Comparison of ENCODE assay signal across 8 cellular contexts in the genomic region with DNA sequence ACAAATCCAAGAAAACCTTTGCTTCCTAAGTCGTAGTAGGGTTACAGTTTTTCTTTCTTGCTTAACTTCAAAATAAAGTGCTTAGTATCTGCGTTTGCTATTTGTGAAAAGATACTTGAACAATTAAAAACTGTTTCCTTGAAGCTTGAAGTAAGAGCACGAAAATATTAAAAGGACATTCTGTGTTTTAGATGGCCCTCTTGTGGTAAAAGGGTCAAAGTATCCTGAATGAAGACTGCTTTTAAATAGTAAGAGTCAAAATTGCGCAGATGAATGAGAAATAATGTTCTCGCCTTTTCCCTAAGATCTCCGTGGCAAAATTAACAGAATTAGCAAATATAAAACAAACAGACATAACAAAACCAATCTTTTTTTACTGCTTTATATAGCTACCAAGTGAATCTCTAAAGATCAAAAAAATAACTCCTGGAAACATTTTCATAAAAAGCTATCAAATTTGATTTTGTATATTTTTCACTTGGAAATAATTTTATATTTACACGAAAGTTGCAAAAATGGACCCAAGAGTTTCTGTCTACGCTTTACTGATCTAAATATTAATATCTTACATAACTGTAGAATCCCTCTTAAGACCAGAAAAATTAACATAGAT.
A peak's percentile ranks its signal among the peaks of the same experiment; 100 is the strongest.
DNase-seq lines count a peak whose midpoint lies in the region; ATAC-seq and TF ChIP-seq lines count a peak whose summit lies in the region.

No MANE protein-coding gene starts in this region.

- H3K4me1 ChIP-seq in mesenchymal stem cell (ENCODE audit: control insufficient read depth, insufficient read depth, low read depth, low read length), result peaks cover 3% of the 10 kb centered on the region

- DNase-seq in DMS53 treated with DMSO at 0.1 percent for 48 hours (lab: John Stamatoyannopoulos, UW; ENCODE audit: unreplicated experiment) (peak; percentile 46), HEK293T (ENCODE audit: extremely low spot score) (peak; percentile 23), OCI-M1 (lab: John Stamatoyannopoulos, UW) (peak; percentile 51), dorsolateral prefrontal cortex (no peak), mesenchymal stem cell (peak; percentile 75)
- DNase-seq in stimulated activated naive CD4-positive, alpha-beta T cell treated with Interleukin-2 at 50 U/mL for 16 hours (lab: John Stamatoyannopoulos, UW), result no peak

- no peak overlapping the region for H3K14ac ChIP-seq in mesenchymal stem cell (ENCODE audit: low read length in 2 of 2)

- CTCF ChIA-PET in HEK293T (lab: Yijun Ruan, JAX), result interaction anchor here (0.6 to 1.3 kb wide), 6 partner anchors 14 to 379 kb away, joined by 3 to 8 read pairs (median 3); no protein-coding TSS in a partner anchor

- no peak overlapping the region for H4K91ac ChIP-seq in mesenchymal stem cell (ENCODE audit: low read length)

- H3K27me3 ChIP-seq in dorsolateral prefrontal cortex (no peaks in the 10 kb centered on the region), mesenchymal stem cell (ENCODE audit: control insufficient read depth in 1 of 2, insufficient read depth in 1 of 2, low read length in 2 of 2) (no peaks in the 10 kb centered on the region)

- H3K27ac ChIP-seq in dorsolateral prefrontal cortex (peak overlapping the region in 40 of 59 donors; percentile 2 to 78 (median 36)), mesenchymal stem cell (ENCODE audit: low read length, poor library complexity, severe bottlenecking) (no peak overlapping the region)

- no peak overlapping the region for H2BK120ac ChIP-seq in mesenchymal stem cell (ENCODE audit: low read depth, low read length)

- peak; percentile 55 to 93 (median 84) for TF ChIP-seq CTCF in dorsolateral prefrontal cortex (IDR thresholded peaks at IDR 0.05 in 54 of 56, conservative IDR thresholded peaks at IDR 0.05 in 2 of 56; ENCODE audit: low read depth in 1 of 56, partially characterized antibody in 56 of 56)

- H3K4me3 ChIP-seq in dorsolateral prefrontal cortex (peak overlapping the region in 20 of 59 donors; percentile 1 to 45 (median 19)), mesenchymal stem cell (ENCODE audit: insufficient read depth in 1 of 2, low read depth in 1 of 2, low read length in 2 of 2) (no peak overlapping the region)

- intact Hi-C loops in dorsolateral prefrontal cortex (cut with DNase I), result loop anchor here (2.0 to 10.0 kb wide), 4 partner anchors 59 to 213 kb away; partner anchors contain the start of gene MBNL1 (in 2 of the 2)

- no peak overlapping the region for H2BK5ac ChIP-seq in mesenchymal stem cell (ENCODE audit: low read depth, low read length, poor library complexity, severe bottlenecking)

- POLR2A ChIA-PET in HEK293T (lab: Yijun Ruan, JAX), result no interaction called here

- no peak overlapping the region for H3K4me2 ChIP-seq in mesenchymal stem cell (ENCODE audit: low read length, poor library complexity, severe bottlenecking)

- no peak overlapping the region for H3K23ac ChIP-seq in mesenchymal stem cell (ENCODE audit: low read length in 2 of 2)

- 51% methylated on average over 7 of the region's 8 CpGs for WGBS in mesenchymal stem cell

- no peak overlapping the region for H2BK12ac ChIP-seq in mesenchymal stem cell (ENCODE audit: low read length in 2 of 2)

- peak overlapping the region; percentile 50 for H3K9ac ChIP-seq in mesenchymal stem cell (ENCODE audit: low read length)

- H3K18ac ChIP-seq in mesenchymal stem cell (ENCODE audit: low read depth in 1 of 2, low read length in 2 of 2), result no peak overlapping the region

- no peak for ATAC-seq in HG02852 (IDR thresholded peaks at IDR 0.05; ENCODE audit: unreplicated experiment)
- no peak for ATAC-seq in HG03460 (IDR thresholded peaks at IDR 0.05; ENCODE audit: unreplicated experiment)

- no peak overlapping the region for H3K4ac ChIP-seq in mesenchymal stem cell (ENCODE audit: low read depth in 1 of 2, low read length in 2 of 2)

- no peak overlapping the region for H4K8ac ChIP-seq in mesenchymal stem cell (ENCODE audit: low read length)

- peaks cover 6% of the 10 kb centered on the region for H3K79me1 ChIP-seq in mesenchymal stem cell (replicated peaks; ENCODE audit: low read length, poor library complexity, severe bottlenecking)

- H2BK15ac ChIP-seq in mesenchymal stem cell (ENCODE audit: low read depth, poor library complexity, severe bottlenecking), result no peak overlapping the region

- H3K9me3 ChIP-seq in mesenchymal stem cell (ENCODE audit: control insufficient read depth, low read length), result no peaks in the 10 kb centered on the region

- H2AFZ ChIP-seq in mesenchymal stem cell (ENCODE audit: low read depth, low read length), result no peak overlapping the region

- peaks cover 3 to 39% of the 10 kb centered on the region in 2 experiments for H3K36me3 ChIP-seq in mesenchymal stem cell (ENCODE audit: control insufficient read depth in 1 of 2, insufficient read depth in 2 of 2, low read depth in 1 of 2, low read length in 2 of 2)

- no peak overlapping the region for H2AK5ac ChIP-seq in mesenchymal stem cell (ENCODE audit: low read length, severe bottlenecking)

TF ChIP-seq in HEK293T, 16 proteins besides CTCF, POLR2A, EP300 and RAD21:
- TF ChIP-seq L3MBTL2 (conservative IDR thresholded peaks at IDR 0.05), result no peak
- TF ChIP-seq SP1 (IDR thresholded peaks at IDR 0.05), result no peak
- no peak for TF ChIP-seq BHLHE40 (IDR thresholded peaks at IDR 0.05; ENCODE audit: borderline replicate concordance)
- no peak for TF ChIP-seq TARDBP (IDR thresholded peaks at IDR 0.05)
- TF ChIP-seq ZNF384 (IDR thresholded peaks at IDR 0.05), result no peak
- no peak for TF ChIP-seq FOXK2 (IDR thresholded peaks at IDR 0.05)
- no peak for TF ChIP-seq HDGF (IDR thresholded peaks at IDR 0.05; ENCODE audit: borderline replicate concordance)
- no peak for TF ChIP-seq LEF1 (IDR thresholded peaks at IDR 0.05; ENCODE audit: borderline replicate concordance)

Comparison
In these comparisons a context has a peak if more than half of its experiments do, and no peak if none do; other contexts are left out.
1. DNase-seq: peak in DMS53 treated with DMSO at 0.1 percent for 48 hours (single experiment), HEK293T (single experiment), OCI-M1 (single experiment) and mesenchymal stem cell (single experiment); none in dorsolateral prefrontal cortex (0 of 10) and stimulated activated naive CD4-positive, alpha-beta T cell treated with Interleukin-2 at 50 U/mL for 16 hours (single experiment).